Comparison of ENCODE assay signal across 21 cellular contexts in genomic region chr1:92901699-92902405, GRCh38. TPM values are rescaled to one million over a fixed set of nuclear protein-coding genes. Genes with fewer than 3 reads are reported as not detected.
DNase-seq lines count a peak whose midpoint lies in the region; ATAC-seq, FAIRE-seq and TF ChIP-seq lines count a peak whose summit lies in the region.
"Had no signal": no experiment of that assay in that cellular context is flagged by ENCODE, and none has a peak within 500 bp of the region (broad histone marks: within the 10 kb centered on the region; RNA-seq: fewer than 3 reads in every experiment).

No MANE protein-coding gene starts in this region.

- no peak for TF ChIP-seq RAD21 in H1 (IDR thresholded peaks at IDR 0.05 in 1 of 2, conservative IDR thresholded peaks at IDR 0.05 in 1 of 2; ENCODE audit: low read depth in 2 of 2, low read length in 2 of 2)

- no peaks in the 10 kb centered on the region for H3K23me2 ChIP-seq in H1 (ENCODE audit: low read depth, low read length)

- no peak overlapping the region for H3K27ac ChIP-seq in H1 (ENCODE audit: low read depth, low read length)
- H3K27ac ChIP-seq: brain microvascular endothelial cell, foreskin keratinocyte, neural progenitor cell, tibial nerve had no signal

- H3K14ac ChIP-seq in H1 (ENCODE audit: insufficient read length): no peak overlapping the region

- no peaks in the 10 kb centered on the region for H3K27me3 ChIP-seq in H1 (replicated peaks in 1 of 4; ENCODE audit: control insufficient read depth in 3 of 4, extremely low read depth in 1 of 4, insufficient read depth in 3 of 4, low read length in 3 of 4)
- H3K27me3 ChIP-seq: brain microvascular endothelial cell, foreskin keratinocyte, neural progenitor cell, tibial nerve had no signal

- no peak for ATAC-seq in activated naive CD8-positive, alpha-beta T cell treated with anti-CD3 and anti-CD28 coated beads, Interleukin-2, amount 10 ng/mL, durations not matched to agents 7 days and 5 days (ENCODE audit: low read depth)
- ATAC-seq in GM19397 (IDR thresholded peaks at IDR 0.05; ENCODE audit: unreplicated experiment) (no peak), GM18909 (IDR thresholded peaks at IDR 0.05; ENCODE audit: poor library complexity, unreplicated experiment) (no peak), HG03108 (IDR thresholded peaks at IDR 0.05; ENCODE audit: unreplicated experiment) (no peak)
- ATAC-seq: activated CD8-positive, alpha-beta T cell treated with anti-CD3 and anti-CD28 coated beads, Interleukin-2, amount 10 ng/mL, durations not matched to agents 7 days and 5 days; activated T-cell treated with anti-CD3 and anti-CD28 coated beads, Interleukin-2, amount 50 U/mL, for 4 hours; foreskin keratinocyte; Right ventricle myocardium inferior; stimulated activated memory B cell treated with anti-CD40 and anti-IgM and Interleukin-4, amounts not matched to agents 10 μg/mL and 1 μg/mL and 100 μg/mL, for 72 hours had no signal

- H3K23ac ChIP-seq in H1 (ENCODE audit: insufficient read length): no peak overlapping the region

- no peak for TF ChIP-seq EP300 in H1 (IDR thresholded peaks at IDR 0.05; ENCODE audit: borderline replicate concordance in 1 of 2, low read depth in 2 of 2, low read length in 2 of 2)

- no peak overlapping the region; the same call in 1 of the 2 replicates for H4K8ac ChIP-seq in H1 (ENCODE audit: extremely low read depth, insufficient read depth, low read length)

- H3K27me3 Mint-ChIP-seq in activated naive CD8-positive, alpha-beta T cell treated with anti-CD3 and anti-CD28 coated beads, Interleukin-2, amount 10 ng/mL, durations not matched to agents 7 days and 5 days: no peaks in the 10 kb centered on the region
- no peaks in the 10 kb centered on the region for H3K27me3 Mint-ChIP-seq in activated naive CD8-positive, alpha-beta T cell treated with anti-CD3 and anti-CD28 coated beads for 36 hours
- H3K27me3 Mint-ChIP-seq: CD4-positive, alpha-beta T cell; stimulated activated memory B cell treated with anti-CD40 and anti-IgM and Interleukin-4, amounts not matched to agents 10 μg/mL and 1 μg/mL and 100 μg/mL, for 72 hours had no signal

- no peak for TF ChIP-seq CTCF in H1 (IDR thresholded peaks at IDR 0.05; ENCODE audit: control extremely low read depth in 1 of 3, insufficient read depth in 1 of 3, low read depth in 1 of 3, low read length in 3 of 3)

- CTCF ChIA-PET in H1 (lab: Charles Lee; ENCODE audit: partially characterized antibody): interaction anchor here (0.6 to 5.2 kb wide), 10 partner anchors 8 to 92 kb away, joined by 3 to 22 read pairs (median 4); no protein-coding TSS in a partner anchor

- H3K79me2 ChIP-seq in H1 (ENCODE audit: control insufficient read depth in 1 of 2, insufficient read depth in 2 of 2, low read length in 2 of 2): no peaks in the 10 kb centered on the region

- peaks cover 10% of the 10 kb centered on the region for H3K9me3 Mint-ChIP-seq in activated naive CD8-positive, alpha-beta T cell treated with anti-CD3 and anti-CD28 coated beads, Interleukin-2, amount 10 ng/mL, durations not matched to agents 7 days and 5 days
- peaks cover 18% of the 10 kb centered on the region for H3K9me3 Mint-ChIP-seq in activated naive CD8-positive, alpha-beta T cell treated with anti-CD3 and anti-CD28 coated beads for 36 hours

- H3K4me1 ChIP-seq in H1 (replicated peaks in 1 of 4; ENCODE audit: control insufficient read depth in 3 of 4, insufficient read depth in 4 of 4, low read length in 3 of 4): no peaks in the 10 kb centered on the region
- H3K4me1 ChIP-seq: foreskin keratinocyte, neural progenitor cell, tibial nerve had no signal

- POLR2A ChIA-PET in activated naive CD8-positive, alpha-beta T cell treated with anti-CD3 and anti-CD28 coated beads, Interleukin-2, amount 10 ng/mL, durations not matched to agents 7 days and 5 days (lab: Charles Lee): interaction anchor here (0.9 to 1.8 kb wide), 3 partner anchors 56 to 177 kb away, joined by 3 to 6 read pairs (median 3); partner anchors contain the start of genes DIPK1A and MTF2
- POLR2A ChIA-PET in H1 (lab: Charles Lee; ENCODE audit: partially characterized antibody): interaction anchor here (0.6 to 1.3 kb wide), 3 partner anchors 62 to 100 kb away, joined by 3 to 4 read pairs (median 3); partner anchors contain the start of gene RPL5

- no peak overlapping the region for H2AFZ ChIP-seq in H1 (ENCODE audit: low read length)
- H2AFZ ChIP-seq: neural progenitor cell had no signal

- no peaks in the 10 kb centered on the region for H3K9me3 ChIP-seq in H1 (ENCODE audit: insufficient read depth in 2 of 2, low read depth in 1 of 2, low read length in 1 of 2)

- H3K36me3 Mint-ChIP-seq in activated naive CD8-positive, alpha-beta T cell treated with anti-CD3 and anti-CD28 coated beads, Interleukin-2, amount 10 ng/mL, durations not matched to agents 7 days and 5 days: peaks cover 49% of the 10 kb centered on the region
- peaks cover 57% of the 10 kb centered on the region for H3K36me3 Mint-ChIP-seq in activated naive CD8-positive, alpha-beta T cell treated with anti-CD3 and anti-CD28 coated beads for 36 hours
- H3K36me3 Mint-ChIP-seq: neural progenitor cell had no signal

- DNase-seq in activated naive CD8-positive, alpha-beta T cell treated with anti-CD3 and anti-CD28 coated beads, Interleukin-2, amount 10 ng/mL, durations not matched to agents 7 days and 5 days: no peak
- no peak for DNase-seq in activated naive CD8-positive, alpha-beta T cell treated with anti-CD3 and anti-CD28 coated beads for 36 hours
- peak; percentile 59 for DNase-seq in NCI-H2107 treated with DMSO at 0.1 percent for 48 hours (lab: John Stamatoyannopoulos, UW; ENCODE audit: unreplicated experiment)
- DNase-seq in H1 (ENCODE audit: low read depth in 1 of 2, low spot score in 2 of 2): no peak
- DNase-seq in activated CD4-positive, alpha-beta T cell treated with anti-CD3 and anti-CD28 coated beads for 4 hours: no peak
- DNase-seq: activated CD8-positive, alpha-beta T cell treated with anti-CD3 and anti-CD28 coated beads, Interleukin-2, amount 10 ng/mL, durations not matched to agents 7 days and 5 days; activated T-cell treated with anti-CD3 and anti-CD28 coated beads, Interleukin-2, amount 50 U/mL, for 4 hours; brain microvascular endothelial cell; CD4-positive, alpha-beta T cell; cortex of kidney; foreskin keratinocyte; midbrain had no signal

- no peak overlapping the region for H2BK120ac ChIP-seq in H1 (replicated peaks; ENCODE audit: low read depth, low read length)

- no peak overlapping the region for H2BK5ac ChIP-seq in H1 (ENCODE audit: low read depth, low read length)

- FAIRE-seq in H1 (lab: Jason Lieb, UNC): no peak
- FAIRE-seq: H54 had no signal

- H3K4me3 ChIP-seq in H1 (ENCODE audit: extremely low read depth in 1 of 4, insufficient read depth in 2 of 4, low read depth in 3 of 4, low read length in 4 of 4): no peak overlapping the region
- H3K4me3 ChIP-seq: neural progenitor cell, tibial nerve had no signal

- no peaks in the 10 kb centered on the region for H4K20me1 ChIP-seq in H1 (replicated peaks in 1 of 2; ENCODE audit: control insufficient read depth in 1 of 2, insufficient read depth in 2 of 2, low read length in 2 of 2)

- H3K4me2 ChIP-seq in H1 (ENCODE audit: insufficient read depth in 1 of 2, low read depth in 2 of 2, low read length in 2 of 2): no peak overlapping the region
- H3K4me2 ChIP-seq: neural progenitor cell had no signal

- H3K4ac ChIP-seq in H1 (replicated peaks; ENCODE audit: insufficient read length, low read depth, low read length): no peak overlapping the region

- no peaks in the 10 kb centered on the region for H3K79me1 ChIP-seq in H1 (ENCODE audit: low read depth, low read length)

- 84% methylated on average over 3 of the region's 3 CpGs; no CpG with 5 or more reads in 1 of the 2 experiments for WGBS in H1 (ENCODE audit: extremely low coverage in 1 of 2, insufficient coverage in 1 of 2, insufficient read length in 1 of 2, insufficient replicate concordance in 2 of 2, low coverage in 1 of 2, low lambda C conversion rate in 2 of 2, missing lambda C conversion rate in 1 of 2), 2 experiments

- no peak overlapping the region for H3K9ac ChIP-seq in H1 (replicated peaks in 1 of 4; ENCODE audit: extremely low read depth in 1 of 4, low read depth in 3 of 4, low read length in 3 of 4)
- H3K9ac ChIP-seq: neural progenitor cell had no signal

- no peaks in the 10 kb centered on the region for H3K36me3 ChIP-seq in H1 (ENCODE audit: control insufficient read depth in 2 of 4, insufficient read depth in 4 of 4, low read length in 3 of 4)
- H3K36me3 ChIP-seq: brain microvascular endothelial cell, neural progenitor cell, tibial nerve had no signal

- TF ChIP-seq POLR2A in H1 (IDR thresholded peaks at IDR 0.05; ENCODE audit: control extremely low read depth in 1 of 2, low read depth in 2 of 2, low read length in 2 of 2): no peak

- H3K4me3 Mint-ChIP-seq in activated naive CD8-positive, alpha-beta T cell treated with anti-CD3 and anti-CD28 coated beads, Interleukin-2, amount 10 ng/mL, durations not matched to agents 7 days and 5 days: no peak overlapping the region
- H3K4me3 Mint-ChIP-seq in activated naive CD8-positive, alpha-beta T cell treated with anti-CD3 and anti-CD28 coated beads for 36 hours: no peak overlapping the region
- H3K4me3 Mint-ChIP-seq: activated CD8-positive, alpha-beta T cell treated with anti-CD3 and anti-CD28 coated beads, Interleukin-2, amount 10 ng/mL, durations not matched to agents 7 days and 5 days; activated T-cell treated with anti-CD3 and anti-CD28 coated beads, Interleukin-2, amount 50 U/mL, for 4 hours; CD4-positive, alpha-beta T cell; neural progenitor cell; stimulated activated memory B cell treated with anti-CD40 and anti-IgM and Interleukin-4, amounts not matched to agents 10 μg/mL and 1 μg/mL and 100 μg/mL, for 72 hours; T-helper 1 cell treated with Interleukin-12 subunit alpha and Interleukin-12 subunit beta and Interleukin-4 antibody, amounts not matched to agents 30 μg/mL and 1 μg/mL, for 36 hours had no signal

- H2BK15ac ChIP-seq in H1 (ENCODE audit: low read length): no peak overlapping the region

- peaks cover 23% of the 10 kb centered on the region for H3K4me1 Mint-ChIP-seq in activated naive CD8-positive, alpha-beta T cell treated with anti-CD3 and anti-CD28 coated beads, Interleukin-2, amount 10 ng/mL, durations not matched to agents 7 days and 5 days
- peaks cover 24% of the 10 kb centered on the region for H3K4me1 Mint-ChIP-seq in activated naive CD8-positive, alpha-beta T cell treated with anti-CD3 and anti-CD28 coated beads for 36 hours
- H3K4me1 Mint-ChIP-seq: neural progenitor cell had no signal

- peak overlapping the region; percentile 21 for H3K27ac Mint-ChIP-seq in activated naive CD8-positive, alpha-beta T cell treated with anti-CD3 and anti-CD28 coated beads, Interleukin-2, amount 10 ng/mL, durations not matched to agents 7 days and 5 days
- H3K27ac Mint-ChIP-seq in activated naive CD8-positive, alpha-beta T cell treated with anti-CD3 and anti-CD28 coated beads for 36 hours: no peak overlapping the region
- H3K27ac Mint-ChIP-seq: activated CD8-positive, alpha-beta T cell treated with anti-CD3 and anti-CD28 coated beads, Interleukin-2, amount 10 ng/mL, durations not matched to agents 7 days and 5 days; neural progenitor cell; stimulated activated memory B cell treated with anti-CD40 and anti-IgM and Interleukin-4, amounts not matched to agents 10 μg/mL and 1 μg/mL and 100 μg/mL, for 72 hours; T-helper 1 cell treated with Interleukin-12 subunit alpha and Interleukin-12 subunit beta and Interleukin-4 antibody, amounts not matched to agents 30 μg/mL and 1 μg/mL, for 36 hours had no signal

- no peak overlapping the region for H4K91ac ChIP-seq in H1 (replicated peaks; ENCODE audit: insufficient read length, low read length)

- no peak overlapping the region for H2AK5ac ChIP-seq in H1 (ENCODE audit: low read depth, low read length)

- H3K18ac ChIP-seq in H1 (ENCODE audit: extremely low read depth, low read length): no peak overlapping the region

- peak overlapping the region; percentile 35; the same call in 1 of the 2 replicates for H2BK12ac ChIP-seq in H1 (ENCODE audit: low read depth, low read length)

- H2BK20ac ChIP-seq in H1 (ENCODE audit: low read length): no peak overlapping the region

- H3K56ac ChIP-seq in H1 (replicated peaks; ENCODE audit: insufficient read length, low read depth, low read length): no peak overlapping the region

- H4K5ac ChIP-seq in H1 (ENCODE audit: insufficient read length, low read depth, low read length): no peak overlapping the region

RNA-seq across cellular contexts. Expression of gene DIPK1A, which starts 59.4 kb away (rescaled TPM):
- 10 to 100 TPM; 11.6 TPM for total RNA-seq in activated naive CD8-positive, alpha-beta T cell treated with anti-CD3 and anti-CD28 coated beads, Interleukin-2, amount 10 ng/mL, durations not matched to agents 7 days and 5 days
- total RNA-seq in activated naive CD8-positive, alpha-beta T cell treated with anti-CD3 and anti-CD28 coated beads for 36 hours: 1 to 10 TPM; 8.4 to 9.4 TPM
- total RNA-seq in H1 (2021; fragmentation: NEBNext Ultra II Directional; extraction: Animal tissue kit (Norgen Biotek cat#: 25700)): 4.8 and 5.0 TPM in 2 replicates
- 1.2 and 2.5 TPM in 2 replicates for polyA plus RNA-seq in H1 (2011; rRNA removed)
- 2.9 TPM for polyA plus RNA-seq in H1 (2011; cell fraction: cytosol; rRNA removed)
- 0.56 TPM for polyA plus RNA-seq in H1 (2011; cell fraction: nucleus; rRNA removed)
- 3.6 to 5.2 TPM (median 4.4 TPM) in 4 replicates for polyA plus RNA-seq in H1 (2012, experiment 1 of 2)
- 0.60 TPM for polyA plus RNA-seq in H1 (2012, experiment 2 of 2)
- polyA plus RNA-seq in H1 (2013, experiment 1 of 2): 5.1 TPM
- polyA plus RNA-seq in H1 (2013, experiment 2 of 2): 7.2 TPM
- 2.7 and 3.1 TPM in 2 replicates for polyA minus RNA-seq in H1 (2011; rRNA and poly(A)+ RNA removed)
- 2.0 TPM for polyA minus RNA-seq in H1 (2011; cell fraction: cytosol; rRNA and poly(A)+ RNA removed)
- polyA minus RNA-seq in H1 (2011; cell fraction: nucleus; rRNA and poly(A)+ RNA removed): 2.1 TPM
